ENCODE assay signal across 18 cellular contexts in genomic region chr1:218048828-218049227, GRCh38.
DNase-seq lines count a peak whose midpoint lies in the region; ATAC-seq and TF ChIP-seq lines count a peak whose summit lies in the region.
"Had no signal": no experiment of that assay in that cellular context is flagged by ENCODE, and none has a peak within 500 bp of the region (broad histone marks: within the 10 kb centered on the region; RNA-seq: fewer than 3 reads in every experiment).

No MANE protein-coding gene starts in this region.

- H3K36me3 Mint-ChIP-seq in WTC11 = no peaks in the 10 kb centered on the region

- H3K9me3 ChIP-seq in HEK293 (ENCODE audit: control insufficient read depth, insufficient read depth, low read depth, low read length) = no peaks in the 10 kb centered on the region
- no peaks in the 10 kb centered on the region for H3K9me3 ChIP-seq in neural cell (ENCODE audit: low read length)
- H3K9me3 ChIP-seq: Caco-2, MG63 had no signal

- H3K9me3 Mint-ChIP-seq in WTC11 = no peaks in the 10 kb centered on the region

- H3K4me3 ChIP-seq in HEK293 (ENCODE audit: low read depth, low read length) = no peak overlapping the region
- H3K4me3 ChIP-seq in neural cell (ENCODE audit: low read length) = no peak overlapping the region
- H3K4me3 ChIP-seq: MG63 had no signal

- DNase-seq in NCI-H2171 (lab: John Stamatoyannopoulos, UW) (peak; percentile 19), WTC11 (ENCODE audit: low spot score) (no peak), occipital lobe (lab: John Stamatoyannopoulos, UW) (no peak), SKM-1 treated with dmso at 0.1 percent for 144 hours (lab: John Stamatoyannopoulos, UW; ENCODE audit: unreplicated experiment) (no peak)
- DNase-seq: AML-193, Caco-2, DMS53, H7, IMR-90, Karpas-422, MG63, NCI-H1092, NCI-H146, NCI-H774 had no signal

- CTCF ChIA-PET in HEK293 (lab: Yijun Ruan, JAX) (no interaction called here), WTC11 (lab: Charles Lee) (no interaction called here)

- no peaks in the 10 kb centered on the region for H3K79me2 ChIP-seq in neural cell (replicated peaks; ENCODE audit: insufficient read depth, low read length)

- no peaks in the 10 kb centered on the region for H3K9me2 ChIP-seq in neural cell (ENCODE audit: insufficient read depth, low read length)

- H3K4me1 ChIP-seq in HEK293 (ENCODE audit: control insufficient read depth, insufficient read depth, low read length) = no peaks in the 10 kb centered on the region
- H3K4me1 ChIP-seq: Caco-2 had no signal

- no peak overlapping the region for H3K4me3 Mint-ChIP-seq in WTC11

- no peaks in the 10 kb centered on the region for H3F3A ChIP-seq in neural cell (ENCODE audit: insufficient read depth, low read length, poor library complexity, severe bottlenecking)

- TF ChIP-seq CTCF in HEK293 (tag by site-specific recombination; IDR thresholded peaks at IDR 0.05) (no peak), WTC11 (IDR thresholded peaks at IDR 0.05) (no peak), neural cell (IDR thresholded peaks at IDR 0.05; ENCODE audit: poor library complexity, severe bottlenecking) (no peak)

- POLR2A ChIA-PET in HEK293 (lab: Yijun Ruan, JAX) = no interaction called here
- POLR2A ChIA-PET in WTC11 (lab: Charles Lee) = interaction anchor here (0.6 kb wide), 1 partner anchor 1519 kb away, joined by 5 read pairs; no protein-coding TSS in a partner anchor

- no peak overlapping the region for H3K9ac ChIP-seq in neural cell (ENCODE audit: low read length)

- H3K4me2 ChIP-seq in neural cell (ENCODE audit: low read length) = no peak overlapping the region

- no peak overlapping the region for H3K27ac ChIP-seq in HEK293 (ENCODE audit: extremely low read depth, low read depth, low read length)
- H3K27ac ChIP-seq in neural cell (ENCODE audit: low read length) = no peak overlapping the region

- no peak overlapping the region for H3K27ac Mint-ChIP-seq in WTC11

- no peaks in the 10 kb centered on the region for H4K20me1 ChIP-seq in neural cell (ENCODE audit: insufficient read depth)

- TF ChIP-seq RAD21 in neural cell (conservative IDR thresholded peaks at IDR 0.05) = no peak

- peaks cover 15% of the 10 kb centered on the region for H3K4me1 Mint-ChIP-seq in WTC11

- H2AFZ ChIP-seq in neural cell (ENCODE audit: low read depth, low read length) = no peak overlapping the region

- no peaks in the 10 kb centered on the region for H3K27me3 ChIP-seq in neural cell (ENCODE audit: insufficient read depth, low read depth, low read length)
- H3K27me3 ChIP-seq: MG63 had no signal

- peak; percentile 37 for TF ChIP-seq EP300 in neural cell (conservative IDR thresholded peaks at IDR 0.05; ENCODE audit: poor library complexity, severe bottlenecking)

- peak; percentile 83 for ATAC-seq in WTC11
- ATAC-seq in activated CD4-positive, CD25-positive, alpha-beta regulatory T cell treated with anti-CD3 and anti-CD28 coated beads, Interleukin-2, amount 50 U/mL, for 24 hours = no peak
- ATAC-seq: Panc1 had no signal

- no peaks in the 10 kb centered on the region for H3K27me3 Mint-ChIP-seq in WTC11 (ENCODE audit: low read depth)

- no peaks in the 10 kb centered on the region for H3K36me3 ChIP-seq in HEK293 (ENCODE audit: control insufficient read depth in 2 of 2, insufficient read depth in 1 of 2, low read length in 2 of 2)
- H3K36me3 ChIP-seq in neural cell (ENCODE audit: insufficient read depth, low read length) = no peaks in the 10 kb centered on the region
- H3K36me3 ChIP-seq: MG63 had no signal

TF ChIP-seq in HEK293, 187 proteins besides CTCF, POLR2A, EP300 and RAD21:
- TF ChIP-seq BCL11A (tag by site-specific recombination; IDR thresholded peaks at IDR 0.05; ENCODE audit: low read depth) (no peak), ZNF214 (tag by site-specific recombination; IDR thresholded peaks at IDR 0.05; ENCODE audit: borderline replicate concordance) (no peak), ZNF341 (tag by site-specific recombination; IDR thresholded peaks at IDR 0.05; ENCODE audit: low read depth) (peak; percentile 40; the same call in 1 of the 2 replicates)

TF ChIP-seq in WTC11, 78 proteins besides CTCF, POLR2A, EP300 and RAD21 (continues in another document):
- TF ChIP-seq, protein P1, sequence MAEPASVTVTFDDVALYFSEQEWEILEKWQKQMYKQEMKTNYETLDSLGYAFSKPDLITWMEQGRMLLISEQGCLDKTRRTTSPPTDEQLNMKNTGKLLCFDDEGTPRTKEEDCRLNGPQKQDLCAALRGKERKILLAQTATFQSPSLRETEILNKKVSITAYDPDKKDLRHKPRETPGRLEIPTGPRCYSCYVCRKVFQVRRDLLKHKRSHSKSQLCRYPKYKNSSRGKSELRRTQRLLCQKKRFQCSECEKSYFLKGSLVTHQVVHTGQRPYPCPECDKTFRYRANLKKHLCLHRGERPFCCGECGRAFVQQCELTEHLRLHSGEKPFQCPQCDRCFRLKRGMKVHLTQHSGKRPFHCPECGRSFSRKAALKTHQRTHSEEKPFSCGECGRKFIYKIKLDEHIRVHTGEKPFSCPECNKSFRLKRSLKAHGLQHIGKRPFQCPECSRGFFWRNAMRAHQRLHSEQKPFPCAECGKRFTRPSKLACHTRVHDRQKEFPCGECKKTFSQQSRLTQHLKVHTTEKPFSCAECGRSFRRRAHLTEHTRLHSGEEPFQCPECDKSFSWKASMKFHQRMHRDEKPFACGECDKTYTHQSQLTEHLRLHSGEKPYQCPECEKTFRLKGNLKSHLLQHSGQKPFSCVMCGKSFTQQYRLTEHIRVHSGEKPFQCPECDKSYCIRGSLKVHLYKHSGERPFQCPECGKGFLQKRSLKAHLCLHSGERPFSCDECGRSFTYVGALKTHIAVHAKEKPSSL (CRISPR knock-in tag; conservative IDR thresholded peaks at IDR 0.05) = no peak
- no peak for TF ChIP-seq GTF2I (CRISPR knock-in tag; conservative IDR thresholded peaks at IDR 0.05)
- TF ChIP-seq E2F1 (CRISPR knock-in tag; IDR thresholded peaks at IDR 0.05) = no peak
- TF ChIP-seq ATF3 (CRISPR knock-in tag; conservative IDR thresholded peaks at IDR 0.05) = no peak
- TF ChIP-seq FOXK1 (CRISPR knock-in tag; IDR thresholded peaks at IDR 0.05) = no peak
- no peak for TF ChIP-seq ZNF219 (CRISPR knock-in tag; IDR thresholded peaks at IDR 0.05; ENCODE audit: borderline replicate concordance)
- TF ChIP-seq EMX1 (CRISPR knock-in tag; IDR thresholded peaks at IDR 0.05) = no peak

TF ChIP-seq in neural cell, 6 proteins besides CTCF, POLR2A, EP300 and RAD21:
- TF ChIP-seq REST (IDR thresholded peaks at IDR 0.05; ENCODE audit: borderline replicate concordance) (no peak), EZH2 (IDR thresholded peaks at IDR 0.05; ENCODE audit: borderline replicate concordance, insufficient read depth, low read length, poor library complexity, severe bottlenecking) (no peak), POLR2AphosphoS5 (IDR thresholded peaks at IDR 0.05) (no peak), TAF1 (IDR thresholded peaks at IDR 0.05; ENCODE audit: low read depth) (no peak), SMC3 (conservative IDR thresholded peaks at IDR 0.05; ENCODE audit: poor library complexity) (no peak), MXI1 (conservative IDR thresholded peaks at IDR 0.05; ENCODE audit: poor library complexity, severe bottlenecking) (no peak)
